Comparison of ENCODE assay signal across 1 cellular context in the genomic region with DNA sequence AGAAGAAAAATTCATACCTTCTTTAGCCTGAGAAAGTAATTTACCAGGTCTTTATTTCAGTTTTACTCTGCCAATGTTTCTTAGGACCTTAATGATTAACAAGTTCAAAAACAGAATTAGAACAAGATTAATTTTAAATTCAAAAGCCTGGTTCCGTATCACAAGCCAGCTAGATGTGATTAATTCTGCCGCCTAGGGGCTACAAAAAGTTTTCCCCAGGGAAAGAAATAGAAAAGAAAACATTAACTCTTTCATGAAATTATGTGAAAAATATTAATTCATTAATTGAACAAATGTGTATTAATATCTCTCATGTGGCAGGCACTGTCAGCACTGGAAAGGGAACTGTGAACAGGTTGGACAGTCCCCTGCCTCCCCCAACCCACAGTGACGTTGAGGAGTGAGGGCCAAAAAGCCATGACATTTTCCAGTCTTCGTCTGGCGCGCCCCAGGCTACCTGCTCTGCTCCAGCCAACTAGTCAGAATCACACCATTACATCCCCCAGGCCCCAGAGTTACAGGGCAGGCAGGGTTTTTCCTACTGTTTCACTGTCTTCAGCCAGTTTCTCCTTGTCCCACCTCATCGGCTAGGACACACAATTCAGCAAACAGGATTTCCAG.
A peak's percentile ranks its signal among the peaks of the same experiment; 100 is the strongest.
TF ChIP-seq lines count a peak whose summit lies in the region.

No MANE protein-coding gene starts in this region.

TF ChIP-seq in SK-N-SH, 30 proteins besides CTCF, POLR2A, EP300 and RAD21:
- TF ChIP-seq POLR2AphosphoS5 (IDR thresholded peaks at IDR 0.05; ENCODE audit: low read depth, low read length) = no peak
- TF ChIP-seq, protein P1, sequence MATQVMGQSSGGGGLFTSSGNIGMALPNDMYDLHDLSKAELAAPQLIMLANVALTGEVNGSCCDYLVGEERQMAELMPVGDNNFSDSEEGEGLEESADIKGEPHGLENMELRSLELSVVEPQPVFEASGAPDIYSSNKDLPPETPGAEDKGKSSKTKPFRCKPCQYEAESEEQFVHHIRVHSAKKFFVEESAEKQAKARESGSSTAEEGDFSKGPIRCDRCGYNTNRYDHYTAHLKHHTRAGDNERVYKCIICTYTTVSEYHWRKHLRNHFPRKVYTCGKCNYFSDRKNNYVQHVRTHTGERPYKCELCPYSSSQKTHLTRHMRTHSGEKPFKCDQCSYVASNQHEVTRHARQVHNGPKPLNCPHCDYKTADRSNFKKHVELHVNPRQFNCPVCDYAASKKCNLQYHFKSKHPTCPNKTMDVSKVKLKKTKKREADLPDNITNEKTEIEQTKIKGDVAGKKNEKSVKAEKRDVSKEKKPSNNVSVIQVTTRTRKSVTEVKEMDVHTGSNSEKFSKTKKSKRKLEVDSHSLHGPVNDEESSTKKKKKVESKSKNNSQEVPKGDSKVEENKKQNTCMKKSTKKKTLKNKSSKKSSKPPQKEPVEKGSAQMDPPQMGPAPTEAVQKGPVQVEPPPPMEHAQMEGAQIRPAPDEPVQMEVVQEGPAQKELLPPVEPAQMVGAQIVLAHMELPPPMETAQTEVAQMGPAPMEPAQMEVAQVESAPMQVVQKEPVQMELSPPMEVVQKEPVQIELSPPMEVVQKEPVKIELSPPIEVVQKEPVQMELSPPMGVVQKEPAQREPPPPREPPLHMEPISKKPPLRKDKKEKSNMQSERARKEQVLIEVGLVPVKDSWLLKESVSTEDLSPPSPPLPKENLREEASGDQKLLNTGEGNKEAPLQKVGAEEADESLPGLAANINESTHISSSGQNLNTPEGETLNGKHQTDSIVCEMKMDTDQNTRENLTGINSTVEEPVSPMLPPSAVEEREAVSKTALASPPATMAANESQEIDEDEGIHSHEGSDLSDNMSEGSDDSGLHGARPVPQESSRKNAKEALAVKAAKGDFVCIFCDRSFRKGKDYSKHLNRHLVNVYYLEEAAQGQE (IDR thresholded peaks at IDR 0.05; ENCODE audit: low read depth, low read length) = no peak
- TF ChIP-seq, protein P2, sequence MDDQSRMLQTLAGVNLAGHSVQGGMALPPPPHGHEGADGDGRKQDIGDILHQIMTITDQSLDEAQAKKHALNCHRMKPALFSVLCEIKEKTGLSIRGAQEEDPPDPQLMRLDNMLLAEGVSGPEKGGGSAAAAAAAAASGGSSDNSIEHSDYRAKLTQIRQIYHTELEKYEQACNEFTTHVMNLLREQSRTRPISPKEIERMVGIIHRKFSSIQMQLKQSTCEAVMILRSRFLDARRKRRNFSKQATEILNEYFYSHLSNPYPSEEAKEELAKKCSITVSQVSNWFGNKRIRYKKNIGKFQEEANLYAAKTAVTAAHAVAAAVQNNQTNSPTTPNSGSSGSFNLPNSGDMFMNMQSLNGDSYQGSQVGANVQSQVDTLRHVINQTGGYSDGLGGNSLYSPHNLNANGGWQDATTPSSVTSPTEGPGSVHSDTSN (IDR thresholded peaks at IDR 0.05) = no peak
- TF ChIP-seq, protein P3, sequence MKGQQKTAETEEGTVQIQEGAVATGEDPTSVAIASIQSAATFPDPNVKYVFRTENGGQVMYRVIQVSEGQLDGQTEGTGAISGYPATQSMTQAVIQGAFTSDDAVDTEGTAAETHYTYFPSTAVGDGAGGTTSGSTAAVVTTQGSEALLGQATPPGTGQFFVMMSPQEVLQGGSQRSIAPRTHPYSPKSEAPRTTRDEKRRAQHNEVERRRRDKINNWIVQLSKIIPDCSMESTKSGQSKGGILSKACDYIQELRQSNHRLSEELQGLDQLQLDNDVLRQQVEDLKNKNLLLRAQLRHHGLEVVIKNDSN (IDR thresholded peaks at IDR 0.05; ENCODE audit: borderline replicate concordance, low read depth) = no peak
- TF ChIP-seq EZH2phosphoT487 (IDR thresholded peaks at IDR 0.05; ENCODE audit: borderline replicate concordance, low read depth) = no peak
- peak; percentile 30; the same call in 1 of the 2 replicates for TF ChIP-seq FOXJ3 (CRISPR knock-in tag; IDR thresholded peaks at IDR 0.05)
- no peak for TF ChIP-seq RCOR1 (IDR thresholded peaks at IDR 0.05; ENCODE audit: low read length)
- TF ChIP-seq, protein P4, sequence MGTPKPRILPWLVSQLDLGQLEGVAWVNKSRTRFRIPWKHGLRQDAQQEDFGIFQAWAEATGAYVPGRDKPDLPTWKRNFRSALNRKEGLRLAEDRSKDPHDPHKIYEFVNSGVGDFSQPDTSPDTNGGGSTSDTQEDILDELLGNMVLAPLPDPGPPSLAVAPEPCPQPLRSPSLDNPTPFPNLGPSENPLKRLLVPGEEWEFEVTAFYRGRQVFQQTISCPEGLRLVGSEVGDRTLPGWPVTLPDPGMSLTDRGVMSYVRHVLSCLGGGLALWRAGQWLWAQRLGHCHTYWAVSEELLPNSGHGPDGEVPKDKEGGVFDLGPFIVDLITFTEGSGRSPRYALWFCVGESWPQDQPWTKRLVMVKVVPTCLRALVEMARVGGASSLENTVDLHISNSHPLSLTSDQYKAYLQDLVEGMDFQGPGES (IDR thresholded peaks at IDR 0.05; ENCODE audit: low read depth, low read length) = no peak
- no peak for TF ChIP-seq SMC3 (IDR thresholded peaks at IDR 0.05; ENCODE audit: low read depth, low read length)
- TF ChIP-seq CHD2 (IDR thresholded peaks at IDR 0.05; ENCODE audit: low read length, partially characterized antibody) = peak; percentile 20
- no peak for TF ChIP-seq TEAD4 (IDR thresholded peaks at IDR 0.05; ENCODE audit: borderline replicate concordance, insufficient read depth)
- TF ChIP-seq GABPA (IDR thresholded peaks at IDR 0.05; ENCODE audit: low read depth) = no peak
- no peak for TF ChIP-seq FOSL2 (IDR thresholded peaks at IDR 0.05; ENCODE audit: borderline replicate concordance, low read depth)
- no peak for TF ChIP-seq RFX5 (IDR thresholded peaks at IDR 0.05; ENCODE audit: low read length)
- TF ChIP-seq, protein P5, sequence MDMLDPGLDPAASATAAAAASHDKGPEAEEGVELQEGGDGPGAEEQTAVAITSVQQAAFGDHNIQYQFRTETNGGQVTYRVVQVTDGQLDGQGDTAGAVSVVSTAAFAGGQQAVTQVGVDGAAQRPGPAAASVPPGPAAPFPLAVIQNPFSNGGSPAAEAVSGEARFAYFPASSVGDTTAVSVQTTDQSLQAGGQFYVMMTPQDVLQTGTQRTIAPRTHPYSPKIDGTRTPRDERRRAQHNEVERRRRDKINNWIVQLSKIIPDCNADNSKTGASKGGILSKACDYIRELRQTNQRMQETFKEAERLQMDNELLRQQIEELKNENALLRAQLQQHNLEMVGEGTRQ (IDR thresholded peaks at IDR 0.05; ENCODE audit: borderline replicate concordance, low read depth, low read length) = no peak
